In genomic region chrX:57909595-57910286, GRCh38 we compare ENCODE assay signal across 8 cellular contexts. TPM values are rescaled to one million over a fixed set of nuclear protein-coding genes. Genes with fewer than 3 reads are reported as not detected.
DNase-seq lines count a peak whose midpoint lies in the region; ATAC-seq, FAIRE-seq and TF ChIP-seq lines count a peak whose summit lies in the region.
"Not testable (repeated sequence)": the region's sequence is repeated elsewhere in the genome, so short reads cannot be mapped to it uniquely, and the experiment has no call there.

No MANE protein-coding gene starts in this region.

- not testable (repeated sequence) for H3K4me1 ChIP-seq in SJCRH30; naive thymus-derived CD4-positive, alpha-beta T cell (ENCODE audit: control insufficient read depth in 2 of 2, insufficient read depth in 2 of 2, low read length in 2 of 2); thymus (ENCODE audit: control insufficient read depth, insufficient read depth, low read length)

- not testable (repeated sequence) for TF ChIP-seq POLR2A in GM12891 (IDR thresholded peaks at IDR 0.05; ENCODE audit: low read depth, low read length)

- peaks cover 21% of the 10 kb centered on the region for H3K36me3 Mint-ChIP-seq in activated naive CD8-positive, alpha-beta T cell treated with anti-CD3 and anti-CD28 coated beads for 36 hours
- H3K36me3 Mint-ChIP-seq in naive thymus-derived CD4-positive, alpha-beta T cell: peaks cover 4 to 17% (median 8%) of the 10 kb centered on the region in 5 donors

- H3K4me1 Mint-ChIP-seq in activated naive CD8-positive, alpha-beta T cell treated with anti-CD3 and anti-CD28 coated beads for 36 hours: peaks cover 27% of the 10 kb centered on the region
- peaks cover 0 to 40% (median 36%) of the 10 kb centered on the region in 7 donors for H3K4me1 Mint-ChIP-seq in naive thymus-derived CD4-positive, alpha-beta T cell

- H3K4me3 ChIP-seq in SJCRH30: peak overlapping the region; percentile 54
- H3K4me3 ChIP-seq in fibroblast of pulmonary artery (replicated peaks; ENCODE audit: low read depth, low read length): peak overlapping the region; percentile 40
- peak overlapping the region; percentile 24 for H3K4me3 ChIP-seq in naive thymus-derived CD4-positive, alpha-beta T cell (ENCODE audit: low read length)
- H3K4me3 ChIP-seq in thymus (ENCODE audit: low read length): peak overlapping the region; percentile 48

- FAIRE-seq in GM12891 (lab: Jason Lieb, UNC): peak; percentile 100

- not testable (repeated sequence) for H3K27ac Mint-ChIP-seq in activated naive CD8-positive, alpha-beta T cell treated with anti-CD3 and anti-CD28 coated beads for 36 hours
- H3K27ac Mint-ChIP-seq in naive thymus-derived CD4-positive, alpha-beta T cell: peak overlapping the region in 5 of 9 donors; percentile 65 to 96 (median 94)

- not testable (repeated sequence) for H3K36me3 ChIP-seq in SJCRH30; naive thymus-derived CD4-positive, alpha-beta T cell (ENCODE audit: control insufficient read depth in 2 of 3, insufficient read depth in 3 of 3, low read length in 3 of 3); thymus (ENCODE audit: control insufficient read depth, insufficient read depth)

- not testable (repeated sequence) for H3K27ac ChIP-seq in SJCRH30
- peak overlapping the region; percentile 79 for H3K27ac ChIP-seq in naive thymus-derived CD4-positive, alpha-beta T cell (ENCODE audit: low read depth, low read length)
- peak overlapping the region; percentile 77 for H3K27ac ChIP-seq in thymus (ENCODE audit: low read depth)

- H3K27me3 Mint-ChIP-seq in activated naive CD8-positive, alpha-beta T cell treated with anti-CD3 and anti-CD28 coated beads for 36 hours; naive thymus-derived CD4-positive, alpha-beta T cell: not testable (repeated sequence)

- not testable (repeated sequence) for H3K9me3 Mint-ChIP-seq in activated naive CD8-positive, alpha-beta T cell treated with anti-CD3 and anti-CD28 coated beads for 36 hours; naive thymus-derived CD4-positive, alpha-beta T cell

- CTCF ChIA-PET in naive thymus-derived CD4-positive, alpha-beta T cell (lab: Charles Lee): not testable (repeated sequence)

- ATAC-seq in GM21825 (IDR thresholded peaks at IDR 0.05; ENCODE audit: unreplicated experiment): peak; percentile 76
- ATAC-seq in HG03520 (IDR thresholded peaks at IDR 0.05; ENCODE audit: unreplicated experiment): peak; percentile 67
- ATAC-seq in naive thymus-derived CD4-positive, alpha-beta T cell: peak; percentile 84

- POLR2A ChIA-PET in naive thymus-derived CD4-positive, alpha-beta T cell (lab: Charles Lee): not testable (repeated sequence)

- not testable (repeated sequence) for H3K27me3 ChIP-seq in SJCRH30; naive thymus-derived CD4-positive, alpha-beta T cell (ENCODE audit: control insufficient read depth in 2 of 2, insufficient read depth in 2 of 2, low read length in 2 of 2); thymus (ENCODE audit: control insufficient read depth, insufficient read depth)

- 7% methylated on average over 62 of the region's 72 CpGs for WGBS in thymus

- intact Hi-C loops in naive thymus-derived CD4-positive, alpha-beta T cell (cut with micrococcal nuclease): loop anchor here (1.0 to 10.0 kb wide), 9 partner anchors 115 to 1175 kb away; partner anchors contain the start of gene FAAH2 (in 2 of the 2)

- H3K4me3 Mint-ChIP-seq in activated naive CD8-positive, alpha-beta T cell treated with anti-CD3 and anti-CD28 coated beads for 36 hours: peak overlapping the region; percentile 51
- peak overlapping the region in 8 of 10 donors; percentile 42 to 80 (median 64) for H3K4me3 Mint-ChIP-seq in naive thymus-derived CD4-positive, alpha-beta T cell

- H3K9me3 ChIP-seq in SJCRH30 (replicated peaks); naive thymus-derived CD4-positive, alpha-beta T cell (ENCODE audit: control insufficient read depth in 2 of 3, low read length in 3 of 3); thymus (ENCODE audit: control insufficient read depth): not testable (repeated sequence)

- not testable (repeated sequence) for TF ChIP-seq CTCF in fibroblast of pulmonary artery (IDR thresholded peaks at IDR 0.05; ENCODE audit: low read length, missing control alignments)

- not testable (repeated sequence) for DNase-seq in GM12891 (ENCODE audit: insufficient read length, low spot score); SJCRH30
- peak; percentile 41 for DNase-seq in activated naive CD8-positive, alpha-beta T cell treated with anti-CD3 and anti-CD28 coated beads for 36 hours
- DNase-seq in fibroblast of pulmonary artery (ENCODE audit: low read depth): peak; percentile 13
- peak in 8 of 9 donors; percentile 27 to 50 (median 45) for DNase-seq in naive thymus-derived CD4-positive, alpha-beta T cell

RNA-seq across cellular contexts. Expression of gene ZXDA, which starts 0.5 kb away (rescaled TPM):
- polyA plus RNA-seq in GM12891 (2012; ENCODE audit: low read depth, missing spikeins): 0.86 TPM
- 1.0 and 1.3 TPM in 2 replicates for total RNA-seq in SJCRH30 (2014; rRNA removed; shearing (Covaris generic))
- total RNA-seq in activated naive CD8-positive, alpha-beta T cell treated with anti-CD3 and anti-CD28 coated beads for 36 hours: 1 to 10 TPM; 3.7 TPM
- total RNA-seq in naive thymus-derived CD4-positive, alpha-beta T cell: 10 to 100 TPM in 4 of 5 experiments, 1 to 10 TPM in 1; 5.4 to 13.2 (median 10.5) TPM
- polyA plus RNA-seq in naive thymus-derived CD4-positive, alpha-beta T cell: 1 to 10 TPM; 3.0 TPM
- 1.1 TPM for polyA plus RNA-seq in thymus
